ENCODE assay signal across 8 cellular contexts in genomic region chr17:77449908-77450741, GRCh38.
DNase-seq lines count a peak whose midpoint lies in the region; ATAC-seq lines count a peak whose summit lies in the region.

No MANE protein-coding gene starts in this region.

- WGBS in aorta, 2 donors = 49 to 54% methylated on average over 23 of the region's 23 CpGs

- peak overlapping the region; percentile 98 to 100 (median 99) for H3K4me2 ChIP-seq in BLaER1 treated with 17β-estradiol and CSF1 and Interleukin-3, amounts not matched to agents 10 nM and 100 nM

- H4K20me1 ChIP-seq in BLaER1 treated with 17β-estradiol and CSF1 and Interleukin-3, amounts not matched to agents 10 nM and 100 nM = peaks cover 9 to 73% (median 24%) of the 10 kb centered on the region in 11 experiments; a peak in 20 of 22 replicates

- peak overlapping the region; percentile 59 to 99 (median 88) for H3K4me3 ChIP-seq in BLaER1 treated with 17β-estradiol and CSF1 and Interleukin-3, amounts not matched to agents 10 nM and 100 nM
- no peak overlapping the region for H3K4me3 ChIP-seq in aorta (ENCODE audit: low read length in 2 of 2)

- peaks cover 83 to 100% (median 88%) of the 10 kb centered on the region in 10 experiments for H3K4me1 ChIP-seq in BLaER1 treated with 17β-estradiol and CSF1 and Interleukin-3, amounts not matched to agents 10 nM and 100 nM
- H3K4me1 ChIP-seq in aorta (ENCODE audit: control insufficient read depth in 1 of 2, insufficient read depth in 2 of 2, low read length in 2 of 2) = no peaks in the 10 kb centered on the region

- H3K9ac ChIP-seq in BLaER1 treated with 17β-estradiol and CSF1 and Interleukin-3, amounts not matched to agents 10 nM and 100 nM = peak overlapping the region; percentile 80 to 99 (median 93)

- peak; percentile 53 for ATAC-seq in aorta (ENCODE audit: low FRiP score)

- peaks cover 0 to 30% (median 10%) of the 10 kb centered on the region in 11 experiments; a peak in 12 of 22 replicates for H3K36me3 ChIP-seq in BLaER1 treated with 17β-estradiol and CSF1 and Interleukin-3, amounts not matched to agents 10 nM and 100 nM
- peaks cover 11% of the 10 kb centered on the region for H3K36me3 ChIP-seq in KOPT-K1 (ENCODE audit: insufficient read depth, low read length)
- no peaks in the 10 kb centered on the region for H3K36me3 ChIP-seq in aorta (ENCODE audit: control insufficient read depth in 1 of 2, insufficient read depth in 2 of 2, low read length in 1 of 2)

- H3K27ac ChIP-seq in BLaER1 treated with 17β-estradiol and CSF1 and Interleukin-3, amounts not matched to agents 10 nM and 100 nM = peak overlapping the region; percentile 59 to 99 (median 93)
- H3K27ac ChIP-seq in KOPT-K1 (ENCODE audit: low read depth, low read length, poor library complexity, severe bottlenecking) (peak overlapping the region; percentile 96), aorta (ENCODE audit: low read depth in 1 of 2, low read length in 2 of 2) (no peak overlapping the region)

- no peaks in the 10 kb centered on the region for H3K9me3 ChIP-seq in BLaER1 treated with 17β-estradiol and CSF1 and Interleukin-3, amounts not matched to agents 10 nM and 100 nM (replicated peaks in 1 of 11)
- H3K9me3 ChIP-seq in KOPT-K1 (ENCODE audit: insufficient read depth, low read length, poor library complexity, severe bottlenecking) (no peaks in the 10 kb centered on the region), aorta (ENCODE audit: control insufficient read depth, low read length) (no peaks in the 10 kb centered on the region)

- peak; percentile 64 for DNase-seq in activated T-helper 9 cell treated with anti-CD3 and anti-CD28 coated beads, Interleukin-2, amount 50 U/mL, for 16 hours (ENCODE audit: low read depth)
- DNase-seq in globus pallidus (ENCODE audit: low spot score) = peak; percentile 72
- DNase-seq in occipital lobe (lab: John Stamatoyannopoulos, UW) = peak; percentile 78
- peak in 1 of 2 donors; percentile 92 for DNase-seq in aorta
- no peak for DNase-seq in NCI-H2171 treated with DMSO at 0.1 percent for 48 hours (lab: John Stamatoyannopoulos, UW)
- DNase-seq in NCI-H510A treated with DMSO at 0.1 percent for 48 hours (lab: John Stamatoyannopoulos, UW) = no peak

- intact Hi-C loops in aorta (cut with DNase I) = no loop called here

- H3K27me3 ChIP-seq in BLaER1 treated with 17β-estradiol and CSF1 and Interleukin-3, amounts not matched to agents 10 nM and 100 nM = no peaks in the 10 kb centered on the region
- H3K27me3 ChIP-seq in aorta (ENCODE audit: control insufficient read depth in 1 of 2, insufficient read depth in 2 of 2, low read length in 1 of 2) = no peaks in the 10 kb centered on the region

Comparison
In these comparisons a context has a peak if more than half of its experiments do, and no peak if none do; other contexts are left out.
1. H3K27ac ChIP-seq: peak in BLaER1 treated with 17β-estradiol and CSF1 and Interleukin-3, amounts not matched to agents 10 nM and 100 nM (11 of 11) and KOPT-K1 (single experiment); none in aorta (0 of 2).
2. H3K4me3 ChIP-seq: peak in BLaER1 treated with 17β-estradiol and CSF1 and Interleukin-3, amounts not matched to agents 10 nM and 100 nM (10 of 10); none in aorta (0 of 2).
3. DNase-seq: peak in activated T-helper 9 cell treated with anti-CD3 and anti-CD28 coated beads, Interleukin-2, amount 50 U/mL, for 16 hours (single experiment), globus pallidus (single experiment) and occipital lobe (single experiment); none in NCI-H2171 treated with DMSO at 0.1 percent for 48 hours (single experiment) and NCI-H510A treated with DMSO at 0.1 percent for 48 hours (single experiment).